In genomic region chr22:27194096-27194748, GRCh38 we compare ENCODE assay signal across 19 cellular contexts.
DNase-seq lines count a peak whose midpoint lies in the region; ATAC-seq, FAIRE-seq and TF ChIP-seq lines count a peak whose summit lies in the region.
"Had no signal": no experiment of that assay in that cellular context is flagged by ENCODE, and none has a peak within 500 bp of the region (broad histone marks: within the 10 kb centered on the region; RNA-seq: fewer than 3 reads in every experiment).

No MANE protein-coding gene starts in this region.

- no peaks in the 10 kb centered on the region for H3K79me2 ChIP-seq in HepG2 (ENCODE audit: insufficient read depth, low read length)
- no peaks in the 10 kb centered on the region for H3K79me2 ChIP-seq in mesendoderm (ENCODE audit: control insufficient read depth, insufficient read depth, low read length)

- no peak overlapping the region for H3K18ac ChIP-seq in mesendoderm (ENCODE audit: low read length)

- no peaks in the 10 kb centered on the region for H4K20me1 ChIP-seq in HepG2 (ENCODE audit: insufficient read depth, low read length)

- DNase-seq in HepG2 (ENCODE audit: low spot score) = no peak
- no peak for DNase-seq in right lobe of liver
- DNase-seq in mesendoderm = peak; percentile 85
- no peak for DNase-seq in activated effector memory CD4-positive, alpha-beta T cell treated with Interleukin-2 at 50 U/mL for 16 hours
- DNase-seq in foreskin fibroblast = no peak
- no peak for DNase-seq in HT-29 (ENCODE audit: low spot score)
- no peak for DNase-seq in Ammon's horn (ENCODE audit: low spot score)
- DNase-seq: left lung, midbrain, natural killer cell, NCI-H1417, NCI-H2081 treated with DMSO at 0.1 percent for 48 hours, NCI-H345, NCI-H82, upper lobe of right lung had no signal

- H3K4me3 ChIP-seq in HepG2 (replicated peaks in 1 of 3; ENCODE audit: insufficient read depth in 1 of 3, low read depth in 2 of 3, low read length in 3 of 3) (no peak overlapping the region), right lobe of liver (no peak overlapping the region), mesendoderm (ENCODE audit: low read length) (no peak overlapping the region), foreskin fibroblast (ENCODE audit: low read depth in 1 of 2, low read length in 2 of 2) (no peak overlapping the region)
- H3K4me3 ChIP-seq: left lung, MG63, upper lobe of right lung had no signal

- TF ChIP-seq RAD21 in HepG2 (CRISPR knock-in tag; IDR thresholded peaks at IDR 0.05) = no peak

- no peak for FAIRE-seq in HepG2 (lab: Jason Lieb, UNC)
- FAIRE-seq: D721Med had no signal

- TF ChIP-seq CTCF in HepG2 (CRISPR knock-in tag; IDR thresholded peaks at IDR 0.05) (no peak), right lobe of liver (IDR thresholded peaks at IDR 0.05) (no peak), VCaP (conservative IDR thresholded peaks at IDR 0.05) (no peak), foreskin fibroblast (IDR thresholded peaks at IDR 0.05; ENCODE audit: low read depth, low read length) (no peak)

- TF ChIP-seq EP300 in HepG2 (IDR thresholded peaks at IDR 0.05; ENCODE audit: low read depth in 2 of 2, low read length in 2 of 2) (no peak), HepG2 (CRISPR knock-in tag; IDR thresholded peaks at IDR 0.05; ENCODE audit: borderline replicate concordance) (no peak)

- in situ Hi-C loops in HepG2 (cut with HindIII; ENCODE audit: extremely low pct_ligation_motif_present, low pct_unique_long_range_greater_than_20kb) = no loop called here

- H3K56ac ChIP-seq in mesendoderm (ENCODE audit: low read length) = no peak overlapping the region

- H3K27ac ChIP-seq in HepG2 (ENCODE audit: extremely low read length, insufficient read depth, low read length) (no peak overlapping the region), right lobe of liver (no peak overlapping the region), VCaP (peak overlapping the region; percentile 38; the same call in 1 of the 2 replicates), mesendoderm (ENCODE audit: low read depth, low read length) (no peak overlapping the region)
- H3K27ac ChIP-seq: C4-2B, left lung, upper lobe of right lung had no signal

- whole genome bisulfite sequencing in HepG2 (ENCODE audit: low lambda C conversion rate) = 9% methylated on average over 4 of the region's 4 CpGs
- 30% methylated on average over 4 of the region's 4 CpGs for WGBS in right lobe of liver (ENCODE audit: insufficient coverage, low coverage, low lambda C conversion rate, missing lambda C conversion rate)
- no CpG with 5 or more reads among the region's 4 CpGs for WGBS in mesendoderm (ENCODE audit: extremely low coverage, insufficient coverage, low lambda C conversion rate)

- intact Hi-C loops in HepG2 (cut with micrococcal nuclease; ENCODE audit: unreplicated experiment) = no loop called here
- intact Hi-C loops in right lobe of liver (cut with DNase I) = no loop called here

- peaks cover 9% of the 10 kb centered on the region for H3K9me3 ChIP-seq in HepG2 (ENCODE audit: low read length)
- H3K9me3 ChIP-seq in right lobe of liver = peaks cover 0 to 7% (median 0%) of the 10 kb centered on the region in 4 donors
- H3K9me3 ChIP-seq: left lung, upper lobe of right lung had no signal

- no peak overlapping the region for H2BK5ac ChIP-seq in mesendoderm (ENCODE audit: low read length)

- H3K4me2 ChIP-seq in HepG2 (ENCODE audit: low read depth, low read length) (no peak overlapping the region), mesendoderm (ENCODE audit: low read length) (no peak overlapping the region)

- H3K36me3 ChIP-seq in HepG2 (replicated peaks in 1 of 2; ENCODE audit: control insufficient read depth in 1 of 2, insufficient read depth in 2 of 2, low read length in 2 of 2) (no peaks in the 10 kb centered on the region), right lobe of liver (no peaks in the 10 kb centered on the region), mesendoderm (ENCODE audit: control insufficient read depth, insufficient read depth, low read length) (no peaks in the 10 kb centered on the region)
- H3K36me3 ChIP-seq: left lung, MG63, upper lobe of right lung had no signal

- H3K4ac ChIP-seq in mesendoderm (ENCODE audit: low read depth, low read length) = no peak overlapping the region

- no peak overlapping the region for H3K23ac ChIP-seq in mesendoderm (ENCODE audit: low read length)

- no TSS peak for BruUV-seq in HepG2 (replicated peaks; lab: Mats Ljungman, UMichigan)

- no peak overlapping the region for H4K8ac ChIP-seq in mesendoderm (ENCODE audit: low read depth, low read length)

- CTCF ChIA-PET in HepG2 (lab: Yijun Ruan, JAX; ENCODE audit: low intra/inter-chr PET ratio, low total read pairs) = no interaction called here

- H2AFZ ChIP-seq in HepG2 (ENCODE audit: low read length) = no peak overlapping the region

- H3K27me3 ChIP-seq in HepG2 (ENCODE audit: control insufficient read depth in 1 of 2, insufficient read depth in 2 of 2, low read length in 2 of 2) (0 out of 5 replicates have a peak, but pooled peaks cover 0 to 3% of the 10 kb centered on the region in 2 experiments), right lobe of liver (no peaks in the 10 kb centered on the region), mesendoderm (ENCODE audit: insufficient read depth, low read length, poor library complexity) (no peaks in the 10 kb centered on the region)
- H3K27me3 ChIP-seq: left lung, MG63 had no signal

- H2BK120ac ChIP-seq in mesendoderm (ENCODE audit: low read depth, low read length) = no peak overlapping the region

- ATAC-seq in HepG2 (no peak), right lobe of liver (no peak)
- ATAC-seq: natural killer cell had no signal

- no peaks in the 10 kb centered on the region for H3K4me1 ChIP-seq in HepG2 (ENCODE audit: insufficient read depth, low read length)
- no peaks in the 10 kb centered on the region for H3K4me1 ChIP-seq in right lobe of liver
- no peaks in the 10 kb centered on the region for H3K4me1 ChIP-seq in mesendoderm (ENCODE audit: control insufficient read depth, low read depth, low read length)
- H3K4me1 ChIP-seq: left lung, upper lobe of right lung had no signal

- no peak overlapping the region for H3K9ac ChIP-seq in HepG2 (ENCODE audit: insufficient read depth, low read depth, low read length)
- no peak overlapping the region for H3K9ac ChIP-seq in mesendoderm (ENCODE audit: low read length)

- no peak overlapping the region for H2AK5ac ChIP-seq in mesendoderm (ENCODE audit: low read length)

- H2BK15ac ChIP-seq in mesendoderm (replicated peaks; ENCODE audit: low read depth) = no peak overlapping the region

- H4K5ac ChIP-seq in mesendoderm (ENCODE audit: low read length) = no peak overlapping the region

- no peak for TF ChIP-seq POLR2A in HepG2 (IDR thresholded peaks at IDR 0.05; ENCODE audit: insufficient read depth in 1 of 2, low read depth in 2 of 2, low read length in 2 of 2)
- no peak for TF ChIP-seq POLR2A in right lobe of liver (IDR thresholded peaks at IDR 0.05)

- no peaks in the 10 kb centered on the region for H3K79me1 ChIP-seq in mesendoderm (ENCODE audit: low read length)

- POLR2A ChIA-PET in HepG2 (lab: Yijun Ruan, JAX) = no interaction called here

TF ChIP-seq in HepG2, 621 proteins besides CTCF, POLR2A, EP300 and RAD21:
- TF ChIP-seq CEBPB (IDR thresholded peaks at IDR 0.05; ENCODE audit: borderline replicate concordance, low read depth, low read length) = peak; percentile 48; the same call in 1 of the 2 replicates
- no peak for TF ChIP-seq SMYD3 (CRISPR knock-in tag; IDR thresholded peaks at IDR 0.05)
- TF ChIP-seq ZNF672 (CRISPR knock-in tag; IDR thresholded peaks at IDR 0.05) = no peak
- 0 out of 2 replicates have a peak, but pooled peaks have one; percentile 14 for TF ChIP-seq ATF7 (IDR thresholded peaks at IDR 0.05)
- no peak for TF ChIP-seq ATF7 (CRISPR knock-in tag; IDR thresholded peaks at IDR 0.05)
